26 cellular contexts compared by ENCODE assay signal in genomic region chr11:112368402-112368801, GRCh38.
DNase-seq lines count a peak whose midpoint lies in the region; ATAC-seq and TF ChIP-seq lines count a peak whose summit lies in the region.
"Had no signal": no experiment of that assay in that cellular context is flagged by ENCODE, and none has a peak within 500 bp of the region (broad histone marks: within the 10 kb centered on the region; RNA-seq: fewer than 3 reads in every experiment).

No MANE protein-coding gene starts in this region.

- TF ChIP-seq RAD21 in IMR-90 (IDR thresholded peaks at IDR 0.05; ENCODE audit: low read length): no peak

- no peak overlapping the region for H2BK5ac ChIP-seq in IMR-90 (ENCODE audit: low read depth, low read length, poor library complexity, severe bottlenecking)

- in situ Hi-C loops in IMR-90 (cut with MboI; ENCODE audit: low sequenced_read_pairs): loop anchor here (10.0 kb wide), 1 partner anchor 144 kb away; the partner anchor contains the start of gene PTS

- peaks cover 30% of the 10 kb centered on the region for H3K4me1 ChIP-seq in IMR-90 (ENCODE audit: control insufficient read depth, insufficient read depth, low read length)
- H3K4me1 ChIP-seq in RWPE2 (ENCODE audit: insufficient read depth, poor library complexity, severe bottlenecking): peaks cover 9% of the 10 kb centered on the region
- H3K4me1 ChIP-seq: Peyer's patch had no signal

- no peak overlapping the region for H3K27ac ChIP-seq in IMR-90 (ENCODE audit: insufficient read depth, low read length)
- H3K27ac ChIP-seq in RWPE2 (ENCODE audit: poor library complexity, severe bottlenecking): no peak overlapping the region
- H3K27ac ChIP-seq: HL-60, Peyer's patch had no signal

- no peak overlapping the region for H3K4me3 ChIP-seq in IMR-90 (ENCODE audit: insufficient read depth, low read depth, low read length)
- no peak overlapping the region for H3K4me3 ChIP-seq in RWPE2 (ENCODE audit: severe bottlenecking)
- H3K4me3 ChIP-seq: GM12878, K562, MG63, Peyer's patch had no signal

- CTCF ChIA-PET in IMR-90 (lab: Yijun Ruan, JAX): interaction anchor here (1.0 kb wide), 1 partner anchor 13 kb away, joined by 3 read pairs; no protein-coding TSS in a partner anchor
- CTCF ChIA-PET in T-cell (lab: Charles Lee): no interaction called here

- H3K9me3 ChIP-seq in IMR-90 (ENCODE audit: control insufficient read depth, insufficient read depth, low read length) (no peaks in the 10 kb centered on the region), RWPE2 (ENCODE audit: severe bottlenecking) (no peaks in the 10 kb centered on the region)
- H3K9me3 ChIP-seq: MG63, Peyer's patch, SK-N-SH had no signal

- no TSS peak for BruUV-seq in IMR-90 (replicated peaks; lab: Mats Ljungman, UMichigan)

- no peak overlapping the region for H3K56ac ChIP-seq in IMR-90 (ENCODE audit: extremely low read depth, insufficient read depth, low read length)

- no peak overlapping the region for H2AK5ac ChIP-seq in IMR-90 (ENCODE audit: low read depth, low read length)

- ATAC-seq in IMR-90 (ENCODE audit: low read depth) (no peak), RWPE2 (ENCODE audit: low read depth) (peak; percentile 50; the same call in 2 of the 3 replicates), esophagus mucosa (peak; percentile 60), GM21619 (IDR thresholded peaks at IDR 0.05; ENCODE audit: unreplicated experiment) (no peak), T-cell (replicated peaks in 1 of 4) (no peak)
- ATAC-seq: GM12878, HepG2, K562 had no signal

- no peak overlapping the region for H2BK15ac ChIP-seq in IMR-90 (ENCODE audit: low read depth, low read length)

- no peaks in the 10 kb centered on the region for H3K27me3 Mint-ChIP-seq in T-cell
- H3K27me3 Mint-ChIP-seq: CD8-positive, alpha-beta memory T cell had no signal

- H3K4me3 Mint-ChIP-seq in T-cell: no peak overlapping the region
- H3K4me3 Mint-ChIP-seq: CD14-positive monocyte; CD8-positive, alpha-beta memory T cell had no signal

- H3K27me3 ChIP-seq in IMR-90 (ENCODE audit: control insufficient read depth, insufficient read depth, low read length) (no peaks in the 10 kb centered on the region), RWPE2 (ENCODE audit: insufficient read depth, poor library complexity, severe bottlenecking) (no peaks in the 10 kb centered on the region)
- H3K27me3 ChIP-seq: BE2C, MG63, Peyer's patch had no signal

- H2BK20ac ChIP-seq in IMR-90 (ENCODE audit: low read depth, low read length): peak overlapping the region; percentile 23

- peaks cover 26% of the 10 kb centered on the region for H3K9me1 ChIP-seq in IMR-90 (ENCODE audit: insufficient read depth, low read length)

- intact Hi-C loops in IMR-90 (cut with micrococcal nuclease): loop anchor here (5.0 kb wide), 1 partner anchor 146 kb away; no protein-coding TSS in a partner anchor

- peak overlapping the region; percentile 93; the same call in 1 of the 2 replicates for H3K4ac ChIP-seq in IMR-90 (ENCODE audit: low read depth, low read length)

- 0 out of 2 replicates have a peak overlapping the region, but pooled peaks have one; percentile 1 for H3K23ac ChIP-seq in IMR-90 (ENCODE audit: low read depth, low read length)

- no peak for TF ChIP-seq POLR2A in IMR-90 (IDR thresholded peaks at IDR 0.05; ENCODE audit: low read depth, low read length)

- H3K14ac ChIP-seq in IMR-90 (replicated peaks; ENCODE audit: low read depth, low read length): no peak overlapping the region

- no peak overlapping the region for H4K5ac ChIP-seq in IMR-90 (ENCODE audit: low read depth, low read length)

- H3K27ac Mint-ChIP-seq in T-cell: no peak overlapping the region
- H3K27ac Mint-ChIP-seq: CD14-positive monocyte had no signal

- no peaks in the 10 kb centered on the region for H3K4me1 Mint-ChIP-seq in T-cell
- H3K4me1 Mint-ChIP-seq: CD14-positive monocyte; CD8-positive, alpha-beta memory T cell had no signal

- H3K18ac ChIP-seq in IMR-90 (ENCODE audit: low read depth, low read length): no peak overlapping the region

- DNase-seq in IMR-90: no peak
- DNase-seq in RWPE2 (ENCODE audit: low spot score): no peak
- DNase-seq in iPS-NIHi7 (ENCODE audit: extremely low spot score): no peak
- DNase-seq in T-cell: no peak
- DNase-seq in OCI-M2 (lab: John Stamatoyannopoulos, UW; ENCODE audit: unreplicated experiment): no peak
- DNase-seq: BE2C; CD8-positive, alpha-beta memory T cell; DMS 273 treated with DMSO at 0.1 percent for 48 hours; DMS79; EL; GDM1; HCEC 1CT; Kasumi-1; MG63; NCI-H2029; NCI-H526 treated with DMSO at 0.1 percent for 48 hours; Peyer's patch; SK-N-SH; SW 1271 had no signal

- POLR2A ChIA-PET in IMR-90 (lab: Charles Lee; ENCODE audit: unreplicated experiment): no interaction called here
- POLR2A ChIA-PET in T-cell (lab: Charles Lee): no interaction called here

- peaks cover 8% of the 10 kb centered on the region for H3K36me3 Mint-ChIP-seq in T-cell
- H3K36me3 Mint-ChIP-seq: CD14-positive monocyte had no signal

- H3K79me1 ChIP-seq in IMR-90 (ENCODE audit: low read depth in 1 of 2, low read length in 2 of 2): no peaks in the 10 kb centered on the region

- H3K36me3 ChIP-seq in IMR-90 (ENCODE audit: control insufficient read depth, insufficient read depth, low read length): no peaks in the 10 kb centered on the region
- H3K36me3 ChIP-seq in RWPE2 (ENCODE audit: low read depth): no peaks in the 10 kb centered on the region
- H3K36me3 ChIP-seq: BE2C, MG63, Peyer's patch had no signal

- H2BK120ac ChIP-seq in IMR-90 (ENCODE audit: low read depth, low read length): 0 out of 2 replicates have a peak overlapping the region, but pooled peaks have one; percentile 18

- no peak overlapping the region for H3K4me2 ChIP-seq in IMR-90 (ENCODE audit: low read depth, low read length)
- H3K4me2 ChIP-seq: SK-N-SH had no signal

- dilution Hi-C loops in IMR-90 (cut with HindIII; ENCODE audit: low sequenced_read_pairs, unreplicated experiment): no loop called here

- TF ChIP-seq CTCF in IMR-90 (conservative IDR thresholded peaks at IDR 0.05; ENCODE audit: low read depth, low read length) (no peak), RWPE2 (IDR thresholded peaks at IDR 0.05; ENCODE audit: poor library complexity, severe bottlenecking) (no peak)

- H3K9me3 Mint-ChIP-seq in T-cell: no peaks in the 10 kb centered on the region

- no CpG with 5 or more reads among the region's 2 CpGs for WGBS in IMR-90 (ENCODE audit: extremely low coverage in 2 of 2, insufficient read length in 1 of 2), 2 experiments

- no peak overlapping the region for H2AK9ac ChIP-seq in IMR-90 (replicated peaks; ENCODE audit: low read depth, low read length, poor library complexity)

- no peaks in the 10 kb centered on the region for H4K20me1 ChIP-seq in IMR-90 (ENCODE audit: insufficient read depth, low read length)

- H2AFZ ChIP-seq in IMR-90 (replicated peaks; ENCODE audit: low read length, poor library complexity): no peak overlapping the region

- H4K8ac ChIP-seq in IMR-90 (ENCODE audit: low read depth in 2 of 2, low read length in 2 of 2): no peak overlapping the region

- no peak overlapping the region for H4K91ac ChIP-seq in IMR-90 (ENCODE audit: insufficient read depth, low read depth, low read length)

- H3K9ac ChIP-seq in IMR-90 (ENCODE audit: low read depth, low read length): no peak overlapping the region
- H3K9ac ChIP-seq: SK-N-SH had no signal

TF ChIP-seq in IMR-90, 13 proteins besides CTCF, POLR2A, EP300 and RAD21:
- TF ChIP-seq BHLHE40 (IDR thresholded peaks at IDR 0.05; ENCODE audit: low read depth, low read length): no peak
- TF ChIP-seq MXI1 (IDR thresholded peaks at IDR 0.05; ENCODE audit: borderline replicate concordance, low read depth, low read length): no peak
- TF ChIP-seq RFX5 (IDR thresholded peaks at IDR 0.05; ENCODE audit: low read depth, low read length): no peak
- TF ChIP-seq ELK1 (IDR thresholded peaks at IDR 0.05; ENCODE audit: borderline replicate concordance, low read depth, low read length): no peak
- TF ChIP-seq MAFK (IDR thresholded peaks at IDR 0.05; ENCODE audit: low read depth, low read length): no peak
- no peak for TF ChIP-seq RCOR1 (IDR thresholded peaks at IDR 0.05; ENCODE audit: insufficient replicate concordance, low read length)
- TF ChIP-seq CHD1 (IDR thresholded peaks at IDR 0.05; ENCODE audit: low read depth, low read length): no peak
- TF ChIP-seq CEBPB (IDR thresholded peaks at IDR 0.05; ENCODE audit: low read depth, low read length): no peak
- TF ChIP-seq SMC3 (IDR thresholded peaks at IDR 0.05; ENCODE audit: low read depth, low read length): no peak
- no peak for TF ChIP-seq FOS (IDR thresholded peaks at IDR 0.05; ENCODE audit: low read depth, low read length)
- no peak for TF ChIP-seq USF2 (IDR thresholded peaks at IDR 0.05; ENCODE audit: low read depth, low read length)
- no peak for TF ChIP-seq NFE2L2 (IDR thresholded peaks at IDR 0.05; ENCODE audit: low read depth, low read length)
- no peak for TF ChIP-seq MAZ (IDR thresholded peaks at IDR 0.05; ENCODE audit: borderline replicate concordance, low read depth, low read length)

Comparison
In these comparisons a context has a peak if more than half of its experiments do, and no peak if none do; other contexts are left out.
1. ATAC-seq: peak in RWPE2 (single experiment) and esophagus mucosa (single experiment); none in IMR-90 (single experiment), GM21619 (single experiment) and T-cell (0 of 4).